ENCODE assay signal across 1 cellular context in the genomic region with DNA sequence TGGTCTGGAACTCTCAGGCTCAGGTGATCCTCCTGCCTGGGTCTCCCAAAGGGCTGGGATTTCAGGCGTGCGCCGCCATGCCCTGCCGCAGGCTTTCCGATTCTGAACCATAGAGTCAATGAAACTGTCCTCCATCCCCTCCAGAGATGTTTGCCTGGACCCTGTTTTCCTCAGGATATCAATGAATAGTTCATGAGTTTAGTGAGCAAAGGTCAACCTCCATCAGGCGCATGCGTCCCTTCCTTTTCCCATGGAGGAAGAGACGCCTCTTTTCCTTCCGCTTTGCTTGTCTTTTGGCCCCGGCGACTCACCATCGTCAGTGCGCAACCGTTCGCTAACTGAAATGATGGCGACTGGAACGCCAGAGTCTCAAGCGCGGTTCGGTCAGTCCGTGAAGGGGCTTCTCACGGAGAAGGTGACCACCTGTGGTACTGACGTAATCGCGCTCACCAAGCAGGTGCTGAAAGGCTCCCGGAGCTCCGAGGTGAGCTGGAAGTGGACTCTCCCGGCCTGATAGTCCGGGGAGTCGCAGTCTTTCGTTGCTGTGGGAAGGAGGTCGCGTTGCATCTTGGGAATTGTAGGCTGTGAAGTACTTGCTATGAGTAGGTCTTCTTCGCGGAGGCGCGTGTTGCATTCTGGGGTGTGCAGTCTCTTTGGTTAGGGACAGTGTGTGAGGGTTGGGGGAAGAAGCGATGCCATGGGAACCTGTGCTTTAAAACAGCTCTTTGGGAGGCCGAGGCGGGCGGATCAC.
TF ChIP-seq lines count a peak whose summit lies in the region.

BORCS7 (plus strand) TSS at position 316 of the 751 bp plus-strand sequence; CDS start at position 344, 28 bp downstream.

TF ChIP-seq in HEK293, 187 proteins besides CTCF, POLR2A, EP300 and RAD21 (continued from another document and continues in another):
- no peak for TF ChIP-seq TCF7L2 (IDR thresholded peaks at IDR 0.05; ENCODE audit: borderline replicate concordance, low read depth, low read length)
- TF ChIP-seq ZNF19 (tag by site-specific recombination; IDR thresholded peaks at IDR 0.05; ENCODE audit: low read depth) = no peak
- TF ChIP-seq ZNF785 (tag by site-specific recombination; IDR thresholded peaks at IDR 0.05) = no peak
- peak; percentile 96 for TF ChIP-seq YY1 (tag by site-specific recombination; IDR thresholded peaks at IDR 0.05)
- TF ChIP-seq ZNF211 (tag by site-specific recombination; IDR thresholded peaks at IDR 0.05; ENCODE audit: low read depth) = no peak
- no peak for TF ChIP-seq ZNF549 (tag by site-specific recombination; IDR thresholded peaks at IDR 0.05)
- TF ChIP-seq ZNF169 (tag by site-specific recombination; IDR thresholded peaks at IDR 0.05) = no peak
- peak; percentile 93 for TF ChIP-seq ZXDB (tag by site-specific recombination; IDR thresholded peaks at IDR 0.05)
- TF ChIP-seq ZNF830 (tag by site-specific recombination; IDR thresholded peaks at IDR 0.05; ENCODE audit: low read depth) = no peak
- TF ChIP-seq ZNF23 (tag by site-specific recombination; IDR thresholded peaks at IDR 0.05; ENCODE audit: borderline replicate concordance) = no peak
- TF ChIP-seq ZNF670 (tag by site-specific recombination; IDR thresholded peaks at IDR 0.05; ENCODE audit: low read depth) = no peak
- TF ChIP-seq, protein P1, sequence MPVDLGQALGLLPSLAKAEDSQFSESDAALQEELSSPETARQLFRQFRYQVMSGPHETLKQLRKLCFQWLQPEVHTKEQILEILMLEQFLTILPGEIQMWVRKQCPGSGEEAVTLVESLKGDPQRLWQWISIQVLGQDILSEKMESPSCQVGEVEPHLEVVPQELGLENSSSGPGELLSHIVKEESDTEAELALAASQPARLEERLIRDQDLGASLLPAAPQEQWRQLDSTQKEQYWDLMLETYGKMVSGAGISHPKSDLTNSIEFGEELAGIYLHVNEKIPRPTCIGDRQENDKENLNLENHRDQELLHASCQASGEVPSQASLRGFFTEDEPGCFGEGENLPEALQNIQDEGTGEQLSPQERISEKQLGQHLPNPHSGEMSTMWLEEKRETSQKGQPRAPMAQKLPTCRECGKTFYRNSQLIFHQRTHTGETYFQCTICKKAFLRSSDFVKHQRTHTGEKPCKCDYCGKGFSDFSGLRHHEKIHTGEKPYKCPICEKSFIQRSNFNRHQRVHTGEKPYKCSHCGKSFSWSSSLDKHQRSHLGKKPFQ (tag by site-specific recombination; IDR thresholded peaks at IDR 0.05) = no peak
- TF ChIP-seq ZNF707 (tag by site-specific recombination; IDR thresholded peaks at IDR 0.05) = no peak
- TF ChIP-seq ZBTB21 (tag by site-specific recombination; IDR thresholded peaks at IDR 0.05) = peak; percentile 69
- peak; percentile 30 for TF ChIP-seq INSM2 (tag by site-specific recombination; IDR thresholded peaks at IDR 0.05)
- peak; percentile 76 for TF ChIP-seq ZNF10 (tag by site-specific recombination; IDR thresholded peaks at IDR 0.05)
- TF ChIP-seq ZNF501 (tag by site-specific recombination; IDR thresholded peaks at IDR 0.05) = peak; percentile 89
- TF ChIP-seq ZSCAN30 (tag by site-specific recombination; IDR thresholded peaks at IDR 0.05) = peak; percentile 79
- TF ChIP-seq ZNF791 (tag by site-specific recombination; IDR thresholded peaks at IDR 0.05) = no peak
- TF ChIP-seq GLIS2 (tag by site-specific recombination; IDR thresholded peaks at IDR 0.05) = no peak
- peak; percentile 43; the same call in 1 of the 2 replicates for TF ChIP-seq KLF8 (tag by site-specific recombination; IDR thresholded peaks at IDR 0.05)
- TF ChIP-seq ZNF155 (tag by site-specific recombination; IDR thresholded peaks at IDR 0.05) = no peak
- peak; percentile 69 for TF ChIP-seq ZNF518A (tag by site-specific recombination; conservative IDR thresholded peaks at IDR 0.05; ENCODE audit: low read depth)
- no peak for TF ChIP-seq OSR2 (tag by site-specific recombination; IDR thresholded peaks at IDR 0.05)
- TF ChIP-seq ZNF660 (tag by site-specific recombination; IDR thresholded peaks at IDR 0.05) = peak; percentile 56; the same call in 1 of the 2 replicates
- no peak for TF ChIP-seq ZNF548 (tag by site-specific recombination; IDR thresholded peaks at IDR 0.05)
- TF ChIP-seq, protein P2, sequence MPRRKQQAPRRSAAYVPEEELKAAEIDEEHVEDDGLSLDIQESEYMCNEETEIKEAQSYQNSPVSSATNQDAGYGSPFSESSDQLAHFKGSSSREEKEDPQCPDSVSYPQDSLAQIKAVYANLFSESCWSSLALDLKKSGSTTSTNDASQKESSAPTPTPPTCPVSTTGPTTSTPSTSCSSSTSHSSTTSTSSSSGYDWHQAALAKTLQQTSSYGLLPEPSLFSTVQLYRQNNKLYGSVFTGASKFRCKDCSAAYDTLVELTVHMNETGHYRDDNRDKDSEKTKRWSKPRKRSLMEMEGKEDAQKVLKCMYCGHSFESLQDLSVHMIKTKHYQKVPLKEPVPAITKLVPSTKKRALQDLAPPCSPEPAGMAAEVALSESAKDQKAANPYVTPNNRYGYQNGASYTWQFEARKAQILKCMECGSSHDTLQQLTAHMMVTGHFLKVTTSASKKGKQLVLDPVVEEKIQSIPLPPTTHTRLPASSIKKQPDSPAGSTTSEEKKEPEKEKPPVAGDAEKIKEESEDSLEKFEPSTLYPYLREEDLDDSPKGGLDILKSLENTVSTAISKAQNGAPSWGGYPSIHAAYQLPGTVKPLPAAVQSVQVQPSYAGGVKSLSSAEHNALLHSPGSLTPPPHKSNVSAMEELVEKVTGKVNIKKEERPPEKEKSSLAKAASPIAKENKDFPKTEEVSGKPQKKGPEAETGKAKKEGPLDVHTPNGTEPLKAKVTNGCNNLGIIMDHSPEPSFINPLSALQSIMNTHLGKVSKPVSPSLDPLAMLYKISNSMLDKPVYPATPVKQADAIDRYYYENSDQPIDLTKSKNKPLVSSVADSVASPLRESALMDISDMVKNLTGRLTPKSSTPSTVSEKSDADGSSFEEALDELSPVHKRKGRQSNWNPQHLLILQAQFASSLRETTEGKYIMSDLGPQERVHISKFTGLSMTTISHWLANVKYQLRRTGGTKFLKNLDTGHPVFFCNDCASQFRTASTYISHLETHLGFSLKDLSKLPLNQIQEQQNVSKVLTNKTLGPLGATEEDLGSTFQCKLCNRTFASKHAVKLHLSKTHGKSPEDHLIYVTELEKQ (tag by site-specific recombination; IDR thresholded peaks at IDR 0.05; ENCODE audit: borderline replicate concordance) = no peak
- no peak for TF ChIP-seq HOXD13 (CRISPR knock-in tag; IDR thresholded peaks at IDR 0.05; ENCODE audit: borderline replicate concordance)
- no peak for TF ChIP-seq KLF7 (tag by site-specific recombination; IDR thresholded peaks at IDR 0.05; ENCODE audit: borderline replicate concordance)
- TF ChIP-seq SP3 (tag by site-specific recombination; IDR thresholded peaks at IDR 0.05) = peak; percentile 83
- peak; percentile 90 for TF ChIP-seq ZNF561 (tag by site-specific recombination; IDR thresholded peaks at IDR 0.05; ENCODE audit: borderline replicate concordance)
- no peak for TF ChIP-seq ZNF221 (tag by site-specific recombination; IDR thresholded peaks at IDR 0.05; ENCODE audit: borderline replicate concordance)
- no peak for TF ChIP-seq HOXC10 (CRISPR knock-in tag; IDR thresholded peaks at IDR 0.05)
- TF ChIP-seq ZNF610 (tag by site-specific recombination; IDR thresholded peaks at IDR 0.05; ENCODE audit: borderline replicate concordance) = peak; percentile 65; the same call in 1 of the 2 replicates
- TF ChIP-seq, protein P3, sequence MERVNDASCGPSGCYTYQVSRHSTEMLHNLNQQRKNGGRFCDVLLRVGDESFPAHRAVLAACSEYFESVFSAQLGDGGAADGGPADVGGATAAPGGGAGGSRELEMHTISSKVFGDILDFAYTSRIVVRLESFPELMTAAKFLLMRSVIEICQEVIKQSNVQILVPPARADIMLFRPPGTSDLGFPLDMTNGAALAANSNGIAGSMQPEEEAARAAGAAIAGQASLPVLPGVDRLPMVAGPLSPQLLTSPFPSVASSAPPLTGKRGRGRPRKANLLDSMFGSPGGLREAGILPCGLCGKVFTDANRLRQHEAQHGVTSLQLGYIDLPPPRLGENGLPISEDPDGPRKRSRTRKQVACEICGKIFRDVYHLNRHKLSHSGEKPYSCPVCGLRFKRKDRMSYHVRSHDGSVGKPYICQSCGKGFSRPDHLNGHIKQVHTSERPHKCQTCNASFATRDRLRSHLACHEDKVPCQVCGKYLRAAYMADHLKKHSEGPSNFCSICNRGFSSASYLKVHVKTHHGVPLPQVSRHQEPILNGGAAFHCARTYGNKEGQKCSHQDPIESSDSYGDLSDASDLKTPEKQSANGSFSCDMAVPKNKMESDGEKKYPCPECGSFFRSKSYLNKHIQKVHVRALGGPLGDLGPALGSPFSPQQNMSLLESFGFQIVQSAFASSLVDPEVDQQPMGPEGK (tag by site-specific recombination; IDR thresholded peaks at IDR 0.05) = peak; percentile 71
- TF ChIP-seq GLI4 (tag by site-specific recombination; IDR thresholded peaks at IDR 0.05) = no peak
- no peak for TF ChIP-seq KLF9 (tag by site-specific recombination; IDR thresholded peaks at IDR 0.05; ENCODE audit: low read depth)
- TF ChIP-seq ZBTB49 (tag by site-specific recombination; IDR thresholded peaks at IDR 0.05; ENCODE audit: low read depth) = no peak
- TF ChIP-seq ZNF114 (tag by site-specific recombination; IDR thresholded peaks at IDR 0.05) = no peak
- no peak for TF ChIP-seq AEBP2 (tag by site-specific recombination; IDR thresholded peaks at IDR 0.05; ENCODE audit: borderline replicate concordance)
